Comparison of ENCODE assay signal across 8 cellular contexts in genomic region chr15:60673918-60674558, GRCh38.
A peak's percentile ranks its signal among the peaks of the same experiment; 100 is the strongest.
DNase-seq lines count a peak whose midpoint lies in the region; ATAC-seq and TF ChIP-seq lines count a peak whose summit lies in the region.

No MANE protein-coding gene starts in this region.

- H3K36me3 ChIP-seq in right atrium auricular region, result no peaks in the 10 kb centered on the region

- peaks cover 40% of the 10 kb centered on the region for H3K4me1 Mint-ChIP-seq in activated T-cell treated with anti-CD3 and anti-CD28 coated beads, Interleukin-2, amount 50 U/mL, for 24 hours (ENCODE audit: low read depth)
- H3K4me1 Mint-ChIP-seq in CD14-positive monocyte, result no peaks in the 10 kb centered on the region

- TF ChIP-seq CTCF in right atrium auricular region (IDR thresholded peaks at IDR 0.05), result no peak
- TF ChIP-seq CTCF in CD14-positive monocyte (IDR thresholded peaks at IDR 0.05), result no peak

- DNase-seq in AG08396 (ENCODE audit: low spot score) (peak; percentile 66), LHCN-M2 (ENCODE audit: low read depth) (peak; percentile 98), right atrium auricular region (ENCODE audit: low spot score) (peak; percentile 75), CD14-positive monocyte (ENCODE audit: low spot score) (no peak)
- DNase-seq in activated T-cell treated with anti-CD3 and anti-CD28 coated beads, Interleukin-2, amount 50 U/mL, for 24 hours, result peak; percentile 60
- DNase-seq in stimulated activated CD4-positive, alpha-beta T cell treated with anti-CD3 and anti-CD28 coated beads, Interleukin-4, amount 100 ng/mL, for 4 hours, result peak; percentile 41 to 59

- no peaks in the 10 kb centered on the region for H3K27me3 ChIP-seq in right atrium auricular region

- H3K9me3 Mint-ChIP-seq in activated T-cell treated with anti-CD3 and anti-CD28 coated beads, Interleukin-2, amount 50 U/mL, for 24 hours, result no peaks in the 10 kb centered on the region
- H3K9me3 Mint-ChIP-seq in CD14-positive monocyte, result peaks cover 0 to 2% (median 0%) of the 10 kb centered on the region in 7 donors

- no peaks in the 10 kb centered on the region for H3K27me3 Mint-ChIP-seq in activated T-cell treated with anti-CD3 and anti-CD28 coated beads, Interleukin-2, amount 50 U/mL, for 24 hours
- peaks cover 5 to 7% (median 5%) of the 10 kb centered on the region in 3 donors for H3K27me3 Mint-ChIP-seq in CD14-positive monocyte (ENCODE audit: low read depth in 3 of 3)

- H3K4me3 ChIP-seq in right atrium auricular region, result no peak overlapping the region

- no peak overlapping the region for H3K27ac ChIP-seq in right atrium auricular region

- ATAC-seq in GM21360 (IDR thresholded peaks at IDR 0.05; ENCODE audit: unreplicated experiment) (no peak), HG03460 (IDR thresholded peaks at IDR 0.05; ENCODE audit: unreplicated experiment) (no peak)

- H3K36me3 Mint-ChIP-seq in activated T-cell treated with anti-CD3 and anti-CD28 coated beads, Interleukin-2, amount 50 U/mL, for 24 hours (ENCODE audit: low read depth), result peaks cover 1% of the 10 kb centered on the region
- no peaks in the 10 kb centered on the region for H3K36me3 Mint-ChIP-seq in CD14-positive monocyte

- H3K4me1 ChIP-seq in right atrium auricular region, result no peaks in the 10 kb centered on the region

- H3K9me3 ChIP-seq in right atrium auricular region, result no peaks in the 10 kb centered on the region

- peak overlapping the region; percentile 45 for H3K27ac Mint-ChIP-seq in activated T-cell treated with anti-CD3 and anti-CD28 coated beads, Interleukin-2, amount 50 U/mL, for 24 hours
- H3K27ac Mint-ChIP-seq in CD14-positive monocyte, result no peak overlapping the region

- intact Hi-C loops in CD14-positive monocyte (cut with micrococcal nuclease), result no loop called here

- no peak overlapping the region for H3K4me3 Mint-ChIP-seq in activated T-cell treated with anti-CD3 and anti-CD28 coated beads, Interleukin-2, amount 50 U/mL, for 24 hours
- no peak overlapping the region for H3K4me3 Mint-ChIP-seq in CD14-positive monocyte
